In genomic region chr11:26843539-26843938, GRCh38 we compare ENCODE assay signal across 1 cellular context.
TF ChIP-seq lines count a peak whose summit lies in the region.

No MANE protein-coding gene starts in this region.

TF ChIP-seq in SK-N-SH treated with all-trans-retinoic acid at 6 μM for 48 hours, 23 proteins besides CTCF, POLR2A, EP300 and RAD21 (continued from another document):
- no peak for TF ChIP-seq PATZ1 (CRISPR knock-in tag; IDR thresholded peaks at IDR 0.05; ENCODE audit: borderline replicate concordance)
- TF ChIP-seq ZC3H10 (CRISPR knock-in tag; IDR thresholded peaks at IDR 0.05) = no peak
- TF ChIP-seq ZFP3 (CRISPR knock-in tag; IDR thresholded peaks at IDR 0.05) = no peak
- TF ChIP-seq ISL1 (CRISPR knock-in tag; IDR thresholded peaks at IDR 0.05) = no peak
- no peak for TF ChIP-seq RARB (CRISPR knock-in tag; IDR thresholded peaks at IDR 0.05)
- TF ChIP-seq ZFP30 (CRISPR knock-in tag; IDR thresholded peaks at IDR 0.05) = no peak
- no peak for TF ChIP-seq ZNF70 (CRISPR knock-in tag; IDR thresholded peaks at IDR 0.05)
- TF ChIP-seq, protein P1, sequence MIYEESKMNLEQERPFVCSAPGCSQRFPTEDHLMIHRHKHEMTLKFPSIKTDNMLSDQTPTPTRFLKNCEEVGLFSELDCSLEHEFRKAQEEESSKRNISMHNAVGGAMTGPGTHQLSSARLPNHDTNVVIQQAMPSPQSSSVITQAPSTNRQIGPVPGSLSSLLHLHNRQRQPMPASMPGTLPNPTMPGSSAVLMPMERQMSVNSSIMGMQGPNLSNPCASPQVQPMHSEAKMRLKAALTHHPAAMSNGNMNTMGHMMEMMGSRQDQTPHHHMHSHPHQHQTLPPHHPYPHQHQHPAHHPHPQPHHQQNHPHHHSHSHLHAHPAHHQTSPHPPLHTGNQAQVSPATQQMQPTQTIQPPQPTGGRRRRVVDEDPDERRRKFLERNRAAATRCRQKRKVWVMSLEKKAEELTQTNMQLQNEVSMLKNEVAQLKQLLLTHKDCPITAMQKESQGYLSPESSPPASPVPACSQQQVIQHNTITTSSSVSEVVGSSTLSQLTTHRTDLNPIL (CRISPR knock-in tag; IDR thresholded peaks at IDR 0.05; ENCODE audit: low read depth) = no peak
- TF ChIP-seq, protein P2, sequence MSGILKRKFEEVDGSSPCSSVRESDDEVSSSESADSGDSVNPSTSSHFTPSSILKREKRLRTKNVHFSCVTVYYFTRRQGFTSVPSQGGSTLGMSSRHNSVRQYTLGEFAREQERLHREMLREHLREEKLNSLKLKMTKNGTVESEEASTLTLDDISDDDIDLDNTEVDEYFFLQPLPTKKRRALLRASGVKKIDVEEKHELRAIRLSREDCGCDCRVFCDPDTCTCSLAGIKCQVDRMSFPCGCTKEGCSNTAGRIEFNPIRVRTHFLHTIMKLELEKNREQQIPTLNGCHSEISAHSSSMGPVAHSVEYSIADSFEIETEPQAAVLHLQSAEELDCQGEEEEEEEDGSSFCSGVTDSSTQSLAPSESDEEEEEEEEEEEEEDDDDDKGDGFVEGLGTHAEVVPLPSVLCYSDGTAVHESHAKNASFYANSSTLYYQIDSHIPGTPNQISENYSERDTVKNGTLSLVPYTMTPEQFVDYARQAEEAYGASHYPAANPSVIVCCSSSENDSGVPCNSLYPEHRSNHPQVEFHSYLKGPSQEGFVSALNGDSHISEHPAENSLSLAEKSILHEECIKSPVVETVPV (CRISPR knock-in tag; IDR thresholded peaks at IDR 0.05) = no peak
TF ChIP-seq in SK-N-SH treated with all-trans-retinoic acid at 6 μM for 48 hours: peak in this region for 0.
